ENCODE assay signal across 2 cellular contexts in the genomic region with DNA sequence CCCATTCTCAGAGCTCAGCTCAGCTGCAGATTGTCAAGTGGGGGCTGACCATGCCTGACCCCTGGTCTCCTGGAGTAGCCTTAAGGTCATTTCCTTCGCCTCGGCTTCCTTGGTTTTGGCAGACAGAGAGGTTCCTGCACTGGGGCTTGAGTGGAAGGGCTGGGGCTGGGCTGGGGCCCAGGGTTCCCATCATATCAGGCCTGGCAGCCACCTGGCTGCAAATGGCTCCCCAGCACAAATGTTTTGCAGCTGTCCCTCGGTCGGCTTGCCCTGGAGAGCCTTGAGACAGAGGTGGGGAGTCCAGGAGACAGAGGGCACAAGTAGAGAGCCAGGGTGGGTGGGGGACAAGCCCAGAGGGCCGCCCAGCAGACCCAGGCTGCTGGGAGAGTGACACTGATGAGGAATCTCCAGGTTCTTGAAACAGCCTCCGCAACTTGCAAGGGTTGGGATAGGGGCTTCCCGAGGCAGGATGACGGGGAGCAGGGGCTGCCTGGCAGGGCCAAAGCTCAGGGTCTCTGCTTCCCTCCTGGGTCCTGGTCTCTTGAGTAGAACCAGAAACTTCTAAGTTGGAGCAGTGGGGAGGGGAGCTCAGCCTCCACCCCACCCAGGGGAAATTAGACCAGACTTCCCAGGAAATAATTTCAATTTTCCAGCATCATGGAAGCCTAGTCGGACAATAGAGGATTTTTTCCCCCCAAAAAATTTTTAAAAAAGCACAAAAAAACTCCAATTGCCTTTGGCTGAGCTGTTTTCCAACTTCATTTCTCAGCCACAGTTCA.
A peak's percentile ranks its signal among the peaks of the same experiment; 100 is the strongest.
TF ChIP-seq lines count a peak whose summit lies in the region.

No MANE protein-coding gene starts in this region.

TF ChIP-seq in GM23338, 12 proteins besides CTCF, POLR2A, EP300 and RAD21:
- TF ChIP-seq JUNB (IDR thresholded peaks at IDR 0.05; ENCODE audit: unreplicated experiment), result no peak
- TF ChIP-seq, protein P1, sequence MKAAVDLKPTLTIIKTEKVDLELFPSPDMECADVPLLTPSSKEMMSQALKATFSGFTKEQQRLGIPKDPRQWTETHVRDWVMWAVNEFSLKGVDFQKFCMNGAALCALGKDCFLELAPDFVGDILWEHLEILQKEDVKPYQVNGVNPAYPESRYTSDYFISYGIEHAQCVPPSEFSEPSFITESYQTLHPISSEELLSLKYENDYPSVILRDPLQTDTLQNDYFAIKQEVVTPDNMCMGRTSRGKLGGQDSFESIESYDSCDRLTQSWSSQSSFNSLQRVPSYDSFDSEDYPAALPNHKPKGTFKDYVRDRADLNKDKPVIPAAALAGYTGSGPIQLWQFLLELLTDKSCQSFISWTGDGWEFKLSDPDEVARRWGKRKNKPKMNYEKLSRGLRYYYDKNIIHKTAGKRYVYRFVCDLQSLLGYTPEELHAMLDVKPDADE (IDR thresholded peaks at IDR 0.05), result no peak
- TF ChIP-seq, protein P2, sequence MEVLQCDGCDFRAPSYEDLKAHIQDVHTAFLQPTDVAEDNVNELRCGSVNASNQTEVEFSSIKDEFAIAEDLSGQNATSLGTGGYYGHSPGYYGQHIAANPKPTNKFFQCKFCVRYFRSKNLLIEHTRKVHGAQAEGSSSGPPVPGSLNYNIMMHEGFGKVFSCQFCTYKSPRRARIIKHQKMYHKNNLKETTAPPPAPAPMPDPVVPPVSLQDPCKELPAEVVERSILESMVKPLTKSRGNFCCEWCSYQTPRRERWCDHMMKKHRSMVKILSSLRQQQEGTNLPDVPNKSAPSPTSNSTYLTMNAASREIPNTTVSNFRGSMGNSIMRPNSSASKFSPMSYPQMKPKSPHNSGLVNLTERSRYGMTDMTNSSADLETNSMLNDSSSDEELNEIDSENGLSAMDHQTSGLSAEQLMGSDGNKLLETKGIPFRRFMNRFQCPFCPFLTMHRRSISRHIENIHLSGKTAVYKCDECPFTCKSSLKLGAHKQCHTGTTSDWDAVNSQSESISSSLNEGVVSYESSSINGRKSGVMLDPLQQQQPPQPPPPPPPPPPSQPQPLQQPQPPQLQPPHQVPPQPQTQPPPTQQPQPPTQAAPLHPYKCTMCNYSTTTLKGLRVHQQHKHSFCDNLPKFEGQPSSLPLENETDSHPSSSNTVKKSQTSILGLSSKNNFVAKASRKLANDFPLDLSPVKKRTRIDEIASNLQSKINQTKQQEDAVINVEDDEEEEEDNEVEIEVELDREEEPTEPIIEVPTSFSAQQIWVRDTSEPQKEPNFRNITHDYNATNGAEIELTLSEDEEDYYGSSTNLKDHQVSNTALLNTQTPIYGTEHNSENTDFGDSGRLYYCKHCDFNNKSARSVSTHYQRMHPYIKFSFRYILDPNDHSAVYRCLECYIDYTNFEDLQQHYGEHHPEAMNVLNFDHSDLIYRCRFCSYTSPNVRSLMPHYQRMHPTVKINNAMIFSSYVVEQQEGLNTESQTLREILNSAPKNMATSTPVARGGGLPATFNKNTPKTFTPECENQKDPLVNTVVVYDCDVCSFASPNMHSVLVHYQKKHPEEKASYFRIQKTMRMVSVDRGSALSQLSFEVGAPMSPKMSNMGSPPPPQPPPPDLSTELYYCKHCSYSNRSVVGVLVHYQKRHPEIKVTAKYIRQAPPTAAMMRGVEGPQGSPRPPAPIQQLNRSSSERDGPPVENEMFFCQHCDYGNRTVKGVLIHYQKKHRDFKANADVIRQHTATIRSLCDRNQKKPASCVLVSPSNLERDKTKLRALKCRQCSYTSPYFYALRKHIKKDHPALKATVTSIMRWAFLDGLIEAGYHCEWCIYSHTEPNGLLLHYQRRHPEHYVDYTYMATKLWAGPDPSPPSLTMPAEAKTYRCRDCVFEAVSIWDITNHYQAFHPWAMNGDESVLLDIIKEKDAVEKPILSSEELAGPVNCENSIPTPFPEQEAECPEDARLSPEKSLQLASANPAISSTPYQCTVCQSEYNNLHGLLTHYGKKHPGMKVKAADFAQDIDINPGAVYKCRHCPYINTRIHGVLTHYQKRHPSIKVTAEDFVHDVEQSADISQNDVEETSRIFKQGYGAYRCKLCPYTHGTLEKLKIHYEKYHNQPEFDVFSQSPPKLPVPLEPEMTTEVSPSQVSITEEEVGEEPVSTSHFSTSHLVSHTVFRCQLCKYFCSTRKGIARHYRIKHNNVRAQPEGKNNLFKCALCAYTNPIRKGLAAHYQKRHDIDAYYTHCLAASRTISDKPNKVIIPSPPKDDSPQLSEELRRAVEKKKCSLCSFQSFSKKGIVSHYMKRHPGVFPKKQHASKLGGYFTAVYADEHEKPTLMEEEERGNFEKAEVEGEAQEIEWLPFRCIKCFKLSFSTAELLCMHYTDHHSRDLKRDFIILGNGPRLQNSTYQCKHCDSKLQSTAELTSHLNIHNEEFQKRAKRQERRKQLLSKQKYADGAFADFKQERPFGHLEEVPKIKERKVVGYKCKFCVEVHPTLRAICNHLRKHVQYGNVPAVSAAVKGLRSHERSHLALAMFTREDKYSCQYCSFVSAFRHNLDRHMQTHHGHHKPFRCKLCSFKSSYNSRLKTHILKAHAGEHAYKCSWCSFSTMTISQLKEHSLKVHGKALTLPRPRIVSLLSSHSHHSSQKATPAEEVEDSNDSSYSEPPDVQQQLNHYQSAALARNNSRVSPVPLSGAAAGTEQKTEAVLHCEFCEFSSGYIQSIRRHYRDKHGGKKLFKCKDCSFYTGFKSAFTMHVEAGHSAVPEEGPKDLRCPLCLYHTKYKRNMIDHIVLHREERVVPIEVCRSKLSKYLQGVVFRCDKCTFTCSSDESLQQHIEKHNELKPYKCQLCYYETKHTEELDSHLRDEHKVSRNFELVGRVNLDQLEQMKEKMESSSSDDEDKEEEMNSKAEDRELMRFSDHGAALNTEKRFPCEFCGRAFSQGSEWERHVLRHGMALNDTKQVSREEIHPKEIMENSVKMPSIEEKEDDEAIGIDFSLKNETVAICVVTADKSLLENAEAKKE (CRISPR knock-in tag; IDR thresholded peaks at IDR 0.05), result no peak

TF ChIP-seq in K562, 482 proteins besides CTCF, POLR2A, EP300 and RAD21:
- TF ChIP-seq TAF1 (IDR thresholded peaks at IDR 0.05; ENCODE audit: control insufficient read depth, extremely low read depth, insufficient read depth, low read length, severe bottlenecking) (no peak), ZBTB7A (IDR thresholded peaks at IDR 0.05; ENCODE audit: borderline replicate concordance, control insufficient read depth, low read depth, low read length) (0 out of 2 replicates have a peak, but pooled peaks have one; percentile 13), JUNB (CRISPR knock-in tag; conservative IDR thresholded peaks at IDR 0.05) (no peak)
- TF ChIP-seq, protein P3, sequence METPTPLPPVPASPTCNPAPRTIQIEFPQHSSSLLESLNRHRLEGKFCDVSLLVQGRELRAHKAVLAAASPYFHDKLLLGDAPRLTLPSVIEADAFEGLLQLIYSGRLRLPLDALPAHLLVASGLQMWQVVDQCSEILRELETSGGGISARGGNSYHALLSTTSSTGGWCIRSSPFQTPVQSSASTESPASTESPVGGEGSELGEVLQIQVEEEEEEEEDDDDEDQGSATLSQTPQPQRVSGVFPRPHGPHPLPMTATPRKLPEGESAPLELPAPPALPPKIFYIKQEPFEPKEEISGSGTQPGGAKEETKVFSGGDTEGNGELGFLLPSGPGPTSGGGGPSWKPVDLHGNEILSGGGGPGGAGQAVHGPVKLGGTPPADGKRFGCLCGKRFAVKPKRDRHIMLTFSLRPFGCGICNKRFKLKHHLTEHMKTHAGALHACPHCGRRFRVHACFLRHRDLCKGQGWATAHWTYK (CRISPR knock-in tag; IDR thresholded peaks at IDR 0.05), result no peak
